Comparison of ENCODE assay signal across 8 cellular contexts in genomic region chr11:134223836-134224709, GRCh38. TPM values are rescaled to one million over a fixed set of nuclear protein-coding genes. Genes with fewer than 3 reads are reported as not detected.
DNase-seq lines count a peak whose midpoint lies in the region; ATAC-seq, FAIRE-seq and TF ChIP-seq lines count a peak whose summit lies in the region.

A gene with protein sequence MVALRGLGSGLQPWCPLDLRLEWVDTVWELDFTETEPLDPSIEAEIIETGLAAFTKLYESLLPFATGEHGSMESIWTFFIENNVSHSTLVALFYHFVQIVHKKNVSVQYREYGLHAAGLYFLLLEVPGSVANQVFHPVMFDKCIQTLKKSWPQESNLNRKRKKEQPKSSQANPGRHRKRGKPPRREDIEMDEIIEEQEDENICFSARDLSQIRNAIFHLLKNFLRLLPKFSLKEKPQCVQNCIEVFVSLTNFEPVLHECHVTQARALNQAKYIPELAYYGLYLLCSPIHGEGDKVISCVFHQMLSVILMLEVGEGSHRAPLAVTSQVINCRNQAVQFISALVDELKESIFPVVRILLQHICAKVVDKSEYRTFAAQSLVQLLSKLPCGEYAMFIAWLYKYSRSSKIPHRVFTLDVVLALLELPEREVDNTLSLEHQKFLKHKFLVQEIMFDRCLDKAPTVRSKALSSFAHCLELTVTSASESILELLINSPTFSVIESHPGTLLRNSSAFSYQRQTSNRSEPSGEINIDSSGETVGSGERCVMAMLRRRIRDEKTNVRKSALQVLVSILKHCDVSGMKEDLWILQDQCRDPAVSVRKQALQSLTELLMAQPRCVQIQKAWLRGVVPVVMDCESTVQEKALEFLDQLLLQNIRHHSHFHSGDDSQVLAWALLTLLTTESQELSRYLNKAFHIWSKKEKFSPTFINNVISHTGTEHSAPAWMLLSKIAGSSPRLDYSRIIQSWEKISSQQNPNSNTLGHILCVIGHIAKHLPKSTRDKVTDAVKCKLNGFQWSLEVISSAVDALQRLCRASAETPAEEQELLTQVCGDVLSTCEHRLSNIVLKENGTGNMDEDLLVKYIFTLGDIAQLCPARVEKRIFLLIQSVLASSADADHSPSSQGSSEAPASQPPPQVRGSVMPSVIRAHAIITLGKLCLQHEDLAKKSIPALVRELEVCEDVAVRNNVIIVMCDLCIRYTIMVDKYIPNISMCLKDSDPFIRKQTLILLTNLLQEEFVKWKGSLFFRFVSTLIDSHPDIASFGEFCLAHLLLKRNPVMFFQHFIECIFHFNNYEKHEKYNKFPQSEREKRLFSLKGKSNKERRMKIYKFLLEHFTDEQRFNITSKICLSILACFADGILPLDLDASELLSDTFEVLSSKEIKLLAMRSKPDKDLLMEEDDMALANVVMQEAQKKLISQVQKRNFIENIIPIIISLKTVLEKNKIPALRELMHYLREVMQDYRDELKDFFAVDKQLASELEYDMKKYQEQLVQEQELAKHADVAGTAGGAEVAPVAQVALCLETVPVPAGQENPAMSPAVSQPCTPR (N-terminal part only) (minus strand): TSS chr11:134223967. CDS start chr11:134223926, 41 bp downstream.
VPS26B (plus strand) TSS chr11:134224671; CDS start chr11:134225123, 452 bp downstream.

- no peak for FAIRE-seq in bronchial epithelial cell (lab: Jason Lieb, UNC)

- no peaks in the 10 kb centered on the region for H3F3A ChIP-seq in smooth muscle cell (ENCODE audit: low read depth)

- H3K4me3 ChIP-seq in AG04449 (ENCODE audit: low read depth, low read length): peak within 1 kb of the TSS; percentile 67
- peak within 1 kb of the TSS; percentile 89 for H3K4me3 ChIP-seq in WI38 (ENCODE audit: low read depth, low read length)
- H3K4me3 ChIP-seq in bronchial epithelial cell (ENCODE audit: low read depth, low read length): peak within 1 kb of the TSS; percentile 78
- H3K4me3 ChIP-seq in smooth muscle cell: peak within 1 kb of the TSS; percentile 83

- peaks cover 15% of the 10 kb centered on the region for H3K4me1 ChIP-seq in smooth muscle cell (ENCODE audit: low read depth)

- H3K36me3 ChIP-seq in bronchial epithelial cell (ENCODE audit: control insufficient read depth, insufficient read depth, low read length): no peaks in the 10 kb centered on the region
- H3K36me3 ChIP-seq in smooth muscle cell (ENCODE audit: low read depth): no peaks in the 10 kb centered on the region

- TF ChIP-seq CTCF in AG04449 (IDR thresholded peaks at IDR 0.05; ENCODE audit: insufficient read depth, low read length, missing control alignments): no peak
- TF ChIP-seq CTCF in WI38 (IDR thresholded peaks at IDR 0.05; ENCODE audit: low read depth, low read length): no peak
- no peak for TF ChIP-seq CTCF in bronchial epithelial cell (IDR thresholded peaks at IDR 0.05; ENCODE audit: insufficient read depth, low read length, severe bottlenecking)
- no peak for TF ChIP-seq CTCF in smooth muscle cell (IDR thresholded peaks at IDR 0.05; ENCODE audit: borderline replicate concordance, insufficient read depth, poor library complexity, severe bottlenecking)

- CTCF ChIA-PET in AG04449 (lab: Yijun Ruan, JAX): interaction anchor here (0.7 to 3.8 kb wide), 12 partner anchors 10 to 176 kb away, joined by 3 to 15 read pairs (median 4); no protein-coding TSS in a partner anchor

- H3K4me2 ChIP-seq in smooth muscle cell: peak within 1 kb of the TSS; percentile 94

- no peaks in the 10 kb centered on the region for H3K9me3 ChIP-seq in smooth muscle cell (replicated peaks; ENCODE audit: low read depth)

- H4K20me1 ChIP-seq in smooth muscle cell (ENCODE audit: low read depth): peaks cover 39% of the 10 kb centered on the region

- peak; percentile 50 for DNase-seq in AG04449 (ENCODE audit: low read depth, low spot score)
- peak; percentile 87 for DNase-seq in NCI-H2227 treated with DMSO at 0.1 percent for 48 hours (lab: John Stamatoyannopoulos, UW)
- DNase-seq in bronchial epithelial cell (ENCODE audit: low read depth): peak; percentile 88
- peak; percentile 98 for DNase-seq in iPS-NIHi11 (ENCODE audit: low spot score)
- peak; percentile 87 for DNase-seq in smooth muscle cell (lab: John Stamatoyannopoulos, UW; ENCODE audit: unreplicated experiment)

- H3K9ac ChIP-seq in smooth muscle cell (ENCODE audit: low read depth): peak within 1 kb of the TSS; percentile 87

- under 1% methylated on average over 75 of the region's 89 CpGs for WGBS in smooth muscle cell (ENCODE audit: low lambda C conversion rate)

- peaks cover 62% of the 10 kb centered on the region for H3K79me2 ChIP-seq in smooth muscle cell (ENCODE audit: low read depth)

- peak within 1 kb of the TSS; percentile 100 for H2AFZ ChIP-seq in smooth muscle cell (ENCODE audit: low read depth)

- POLR2A ChIA-PET in AG04449 (lab: Yijun Ruan, JAX): interaction anchor here (0.8 to 1.4 kb wide), 2 partner anchors 20 to 24 kb away, joined by 3 to 4 read pairs; no protein-coding TSS in a partner anchor

- H3K27me3 ChIP-seq in bronchial epithelial cell (ENCODE audit: control insufficient read depth, insufficient read depth, low read length) (no peaks in the 10 kb centered on the region), smooth muscle cell (ENCODE audit: low read depth) (no peaks in the 10 kb centered on the region)

- ATAC-seq in GM18907 (IDR thresholded peaks at IDR 0.05; ENCODE audit: unreplicated experiment): peak; percentile 83
- ATAC-seq in HG03159 (IDR thresholded peaks at IDR 0.05; ENCODE audit: unreplicated experiment): peak; percentile 79

- peak within 1 kb of the TSS; percentile 93 for H3K27ac ChIP-seq in smooth muscle cell (ENCODE audit: low read depth)

RNA-seq across cellular contexts. Expression of the first gene that starts in this region (rescaled TPM):
- total RNA-seq in bronchial epithelial cell (4.2 and 5.1 TPM in 2 replicates), smooth muscle cell (11.0 and 12.9 TPM in 2 replicates)
- 6.6 and 11.6 TPM in 2 replicates for polyA plus RNA-seq in smooth muscle cell

RNA-seq across cellular contexts. Expression of gene VPS26B, which starts in this region (rescaled TPM):
- 19.1 and 19.2 TPM in 2 replicates for total RNA-seq in bronchial epithelial cell
- total RNA-seq in smooth muscle cell: 30.7 and 32.0 TPM in 2 replicates
- polyA plus RNA-seq in smooth muscle cell: 37.1 and 48.4 TPM in 2 replicates

Comparison
In these comparisons a context has a peak if more than half of its experiments do, and no peak if none do; other contexts are left out.
1. Peak in every context shown above with its lines: DNase-seq, ATAC-seq, H3K4me3 ChIP-seq and H3K27ac ChIP-seq.